ENCODE assay signal across 1 cellular context in the genomic region with DNA sequence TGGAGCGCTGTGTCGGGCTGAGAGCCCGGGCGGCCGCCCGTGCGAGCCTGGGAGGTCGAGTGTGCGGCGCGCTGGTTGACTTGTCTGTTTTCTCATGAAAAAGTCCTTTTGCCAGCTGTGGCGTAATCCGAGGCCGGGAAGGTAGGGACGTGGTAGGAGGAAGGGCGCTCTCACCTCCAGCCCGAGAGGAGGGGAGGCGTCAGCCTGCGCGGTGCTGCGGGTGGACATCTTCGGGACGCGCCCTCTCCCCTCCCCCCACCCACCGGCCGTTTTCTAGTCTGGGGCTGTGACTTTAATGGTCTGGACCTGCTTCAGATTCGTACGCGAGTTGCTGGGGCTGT.
A peak's percentile ranks its signal among the peaks of the same experiment; 100 is the strongest.
TF ChIP-seq lines count a peak whose summit lies in the region.

No MANE protein-coding gene starts in this region.

TF ChIP-seq in HepG2, 621 proteins besides CTCF, POLR2A, EP300 and RAD21 (continued from another document and continues in another):
- TF ChIP-seq, protein P1, sequence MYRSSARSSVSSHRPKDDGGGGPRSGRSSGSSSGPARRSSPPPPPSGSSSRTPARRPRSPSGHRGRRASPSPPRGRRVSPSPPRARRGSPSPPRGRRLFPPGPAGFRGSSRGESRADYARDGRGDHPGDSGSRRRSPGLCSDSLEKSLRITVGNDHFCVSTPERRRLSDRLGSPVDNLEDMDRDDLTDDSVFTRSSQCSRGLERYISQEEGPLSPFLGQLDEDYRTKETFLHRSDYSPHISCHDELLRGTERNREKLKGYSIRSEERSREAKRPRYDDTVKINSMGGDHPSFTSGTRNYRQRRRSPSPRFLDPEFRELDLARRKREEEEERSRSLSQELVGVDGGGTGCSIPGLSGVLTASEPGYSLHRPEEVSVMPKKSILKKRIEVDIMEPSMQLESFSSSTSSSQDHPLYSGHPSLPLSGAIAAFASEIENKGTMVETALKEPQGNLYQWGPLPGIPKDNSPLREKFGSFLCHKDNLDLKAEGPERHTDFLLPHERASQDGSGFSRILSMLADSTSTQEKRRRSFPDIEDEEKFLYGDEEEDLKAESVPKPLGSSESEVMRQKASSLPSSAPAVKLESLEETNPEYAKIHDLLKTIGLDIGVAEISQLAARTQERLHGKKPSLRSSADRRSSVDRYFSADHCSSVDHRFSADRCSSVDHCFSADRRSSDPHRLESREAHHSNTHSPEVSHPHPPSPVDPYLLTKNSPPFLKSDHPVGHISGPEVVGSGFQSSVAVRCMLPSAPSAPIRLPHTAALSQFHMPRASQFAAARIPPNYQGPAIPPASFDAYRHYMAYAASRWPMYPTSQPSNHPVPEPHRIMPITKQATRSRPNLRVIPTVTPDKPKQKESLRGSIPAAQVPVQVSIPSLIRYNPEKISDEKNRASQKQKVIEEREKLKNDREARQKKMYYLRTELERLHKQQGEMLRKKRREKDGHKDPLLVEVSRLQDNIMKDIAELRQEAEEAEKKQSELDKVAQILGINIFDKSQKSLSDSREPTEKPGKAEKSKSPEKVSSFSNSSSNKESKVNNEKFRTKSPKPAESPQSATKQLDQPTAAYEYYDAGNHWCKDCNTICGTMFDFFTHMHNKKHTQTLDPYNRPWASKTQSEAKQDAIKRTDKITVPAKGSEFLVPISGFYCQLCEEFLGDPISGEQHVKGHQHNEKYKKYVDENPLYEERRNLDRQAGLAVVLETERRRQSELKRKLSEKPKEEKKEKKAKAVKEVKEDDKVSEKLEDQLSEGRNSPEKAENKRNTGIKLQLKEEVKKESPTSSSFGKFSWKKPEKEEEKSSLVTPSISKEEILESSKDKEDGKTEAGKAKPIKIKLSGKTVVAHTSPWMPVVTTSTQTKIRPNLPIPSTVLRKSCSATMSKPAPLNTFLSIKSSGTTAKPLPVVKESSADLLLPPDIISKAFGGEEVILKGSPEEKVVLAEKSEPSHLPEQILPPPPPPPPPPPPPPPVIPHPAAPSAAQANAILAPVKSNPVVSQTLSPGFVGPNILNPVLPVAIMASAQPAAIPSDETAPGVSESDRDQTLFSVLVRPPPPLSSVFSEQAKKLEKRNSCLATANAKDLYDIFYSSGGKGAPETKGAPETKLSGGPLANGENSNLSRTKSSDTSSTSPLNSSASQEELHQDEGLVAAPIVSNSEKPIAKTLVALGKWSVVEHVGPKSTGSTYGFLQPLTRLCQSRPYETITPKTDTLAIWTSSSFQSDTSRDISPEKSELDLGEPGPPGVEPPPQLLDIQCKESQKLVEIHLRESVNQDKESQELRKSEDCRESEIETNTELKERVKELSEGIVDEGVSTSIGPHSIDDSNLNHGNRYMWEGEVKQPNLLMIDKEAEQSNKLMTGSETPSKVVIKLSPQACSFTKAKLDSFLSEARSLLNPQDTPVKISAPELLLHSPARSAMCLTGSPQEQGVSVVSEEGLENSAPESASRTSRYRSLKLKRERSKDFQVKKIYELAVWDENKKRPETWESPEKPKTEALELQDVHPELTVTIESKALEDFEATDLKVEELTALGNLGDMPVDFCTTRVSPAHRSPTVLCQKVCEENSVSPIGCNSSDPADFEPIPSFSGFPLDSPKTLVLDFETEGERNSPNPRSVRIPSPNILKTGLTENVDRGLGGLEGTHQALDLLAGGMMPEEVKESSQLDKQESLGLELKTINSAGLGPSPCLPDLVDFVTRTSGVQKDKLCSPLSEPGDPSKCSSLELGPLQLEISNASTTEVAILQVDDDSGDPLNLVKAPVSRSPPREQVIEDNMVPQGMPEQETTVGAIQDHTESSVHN (CRISPR knock-in tag; IDR thresholded peaks at IDR 0.05) = no peak
- TF ChIP-seq KMT2B (CRISPR knock-in tag; IDR thresholded peaks at IDR 0.05) = peak; percentile 50; the same call in 1 of the 2 replicates
- TF ChIP-seq, protein P2, sequence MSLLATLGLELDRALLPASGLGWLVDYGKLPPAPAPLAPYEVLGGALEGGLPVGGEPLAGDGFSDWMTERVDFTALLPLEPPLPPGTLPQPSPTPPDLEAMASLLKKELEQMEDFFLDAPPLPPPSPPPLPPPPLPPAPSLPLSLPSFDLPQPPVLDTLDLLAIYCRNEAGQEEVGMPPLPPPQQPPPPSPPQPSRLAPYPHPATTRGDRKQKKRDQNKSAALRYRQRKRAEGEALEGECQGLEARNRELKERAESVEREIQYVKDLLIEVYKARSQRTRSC (CRISPR knock-in tag; IDR thresholded peaks at IDR 0.05; ENCODE audit: low read depth) = no peak
- no peak for TF ChIP-seq ZNF12 (CRISPR knock-in tag; IDR thresholded peaks at IDR 0.05)
- TF ChIP-seq RBM22 (optimal IDR thresholded peaks at IDR 0.05; ENCODE audit: low read length) = peak; percentile 77
- TF ChIP-seq ZNF614 (CRISPR knock-in tag; IDR thresholded peaks at IDR 0.05; ENCODE audit: borderline replicate concordance) = 0 out of 2 replicates have a peak, but pooled peaks have one; percentile 7
- peak; percentile 82 for TF ChIP-seq ZNF670 (CRISPR knock-in tag; IDR thresholded peaks at IDR 0.05; ENCODE audit: borderline replicate concordance)
- no peak for TF ChIP-seq DPF2 (CRISPR knock-in tag; IDR thresholded peaks at IDR 0.05; ENCODE audit: borderline replicate concordance, low read depth)
- no peak for TF ChIP-seq PITX1 (CRISPR knock-in tag; IDR thresholded peaks at IDR 0.05)
- TF ChIP-seq, protein P3, sequence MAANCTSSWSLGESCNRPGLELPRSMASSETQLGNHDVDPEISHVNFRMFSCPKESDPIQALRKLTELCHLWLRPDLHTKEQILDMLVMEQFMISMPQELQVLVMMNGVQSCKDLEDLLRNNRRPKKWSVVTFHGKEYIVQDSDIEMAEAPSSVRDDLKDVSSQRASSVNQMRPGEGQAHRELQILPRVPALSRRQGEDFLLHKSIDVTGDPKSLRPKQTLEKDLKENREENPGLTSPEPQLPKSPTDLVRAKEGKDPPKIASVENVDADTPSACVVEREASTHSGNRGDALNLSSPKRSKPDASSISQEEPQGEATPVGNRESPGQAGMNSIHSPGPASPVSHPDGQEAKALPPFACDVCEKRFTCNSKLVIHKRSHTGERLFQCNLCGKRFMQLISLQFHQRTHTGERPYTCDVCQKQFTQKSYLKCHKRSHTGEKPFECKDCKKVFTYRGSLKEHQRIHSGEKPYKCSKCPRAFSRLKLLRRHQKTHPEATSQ (CRISPR knock-in tag; IDR thresholded peaks at IDR 0.05; ENCODE audit: borderline replicate concordance) = no peak
- TF ChIP-seq ZNF3 (CRISPR knock-in tag; IDR thresholded peaks at IDR 0.05) = no peak
- TF ChIP-seq SIN3A (IDR thresholded peaks at IDR 0.05; ENCODE audit: borderline replicate concordance, low read depth, low read length) = 0 out of 2 replicates have a peak, but pooled peaks have one; percentile 28
- no peak for TF ChIP-seq RXRB (CRISPR knock-in tag; IDR thresholded peaks at IDR 0.05; ENCODE audit: borderline replicate concordance)
- 0 out of 2 replicates have a peak, but pooled peaks have one; percentile 1 for TF ChIP-seq ZNF441 (CRISPR knock-in tag; IDR thresholded peaks at IDR 0.05; ENCODE audit: borderline replicate concordance)
- TF ChIP-seq ZNF660 (CRISPR knock-in tag; IDR thresholded peaks at IDR 0.05; ENCODE audit: borderline replicate concordance, low read depth) = no peak
- no peak for TF ChIP-seq POLR2AphosphoS5 (IDR thresholded peaks at IDR 0.05; ENCODE audit: low read depth, low read length)
- TF ChIP-seq KDM2A (CRISPR knock-in tag; IDR thresholded peaks at IDR 0.05; ENCODE audit: borderline replicate concordance, low read depth) = peak; percentile 2; the same call in 1 of the 2 replicates
- no peak for TF ChIP-seq NR2F6 (IDR thresholded peaks at IDR 0.05)
- TF ChIP-seq NR2F6 (CRISPR knock-in tag; IDR thresholded peaks at IDR 0.05) = 0 out of 2 replicates have a peak, but pooled peaks have one; percentile 8
- TF ChIP-seq NPAS2 (CRISPR knock-in tag; IDR thresholded peaks at IDR 0.05; ENCODE audit: borderline replicate concordance) = no peak
- TF ChIP-seq SAP130 (CRISPR knock-in tag; IDR thresholded peaks at IDR 0.05; ENCODE audit: low read depth) = 0 out of 2 replicates have a peak, but pooled peaks have one; percentile 14
- 0 out of 2 replicates have a peak, but pooled peaks have one; percentile 15 for TF ChIP-seq ZNF615 (CRISPR knock-in tag; IDR thresholded peaks at IDR 0.05; ENCODE audit: borderline replicate concordance)
- TF ChIP-seq KMT2A (CRISPR knock-in tag; IDR thresholded peaks at IDR 0.05) = peak; percentile 23
- peak; percentile 58 for TF ChIP-seq PRPF4 (IDR thresholded peaks at IDR 0.05; ENCODE audit: low read depth, low read length, poor library complexity, severe bottlenecking)
- TF ChIP-seq ZFYVE20 (CRISPR knock-in tag; IDR thresholded peaks at IDR 0.05; ENCODE audit: borderline replicate concordance, low read depth) = no peak
- TF ChIP-seq, protein P4, sequence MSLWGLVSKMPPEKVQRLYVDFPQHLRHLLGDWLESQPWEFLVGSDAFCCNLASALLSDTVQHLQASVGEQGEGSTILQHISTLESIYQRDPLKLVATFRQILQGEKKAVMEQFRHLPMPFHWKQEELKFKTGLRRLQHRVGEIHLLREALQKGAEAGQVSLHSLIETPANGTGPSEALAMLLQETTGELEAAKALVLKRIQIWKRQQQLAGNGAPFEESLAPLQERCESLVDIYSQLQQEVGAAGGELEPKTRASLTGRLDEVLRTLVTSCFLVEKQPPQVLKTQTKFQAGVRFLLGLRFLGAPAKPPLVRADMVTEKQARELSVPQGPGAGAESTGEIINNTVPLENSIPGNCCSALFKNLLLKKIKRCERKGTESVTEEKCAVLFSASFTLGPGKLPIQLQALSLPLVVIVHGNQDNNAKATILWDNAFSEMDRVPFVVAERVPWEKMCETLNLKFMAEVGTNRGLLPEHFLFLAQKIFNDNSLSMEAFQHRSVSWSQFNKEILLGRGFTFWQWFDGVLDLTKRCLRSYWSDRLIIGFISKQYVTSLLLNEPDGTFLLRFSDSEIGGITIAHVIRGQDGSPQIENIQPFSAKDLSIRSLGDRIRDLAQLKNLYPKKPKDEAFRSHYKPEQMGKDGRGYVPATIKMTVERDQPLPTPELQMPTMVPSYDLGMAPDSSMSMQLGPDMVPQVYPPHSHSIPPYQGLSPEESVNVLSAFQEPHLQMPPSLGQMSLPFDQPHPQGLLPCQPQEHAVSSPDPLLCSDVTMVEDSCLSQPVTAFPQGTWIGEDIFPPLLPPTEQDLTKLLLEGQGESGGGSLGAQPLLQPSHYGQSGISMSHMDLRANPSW (CRISPR knock-in tag; IDR thresholded peaks at IDR 0.05; ENCODE audit: borderline replicate concordance) = no peak; the same call in 1 of the 2 replicates
- TF ChIP-seq ZNF883 (CRISPR knock-in tag; IDR thresholded peaks at IDR 0.05; ENCODE audit: not compliant biosample characterization) = peak; percentile 4
- peak; percentile 50; the same call in 1 of the 2 replicates for TF ChIP-seq CEBPG (CRISPR knock-in tag; IDR thresholded peaks at IDR 0.05)
- no peak for TF ChIP-seq ZNF775 (CRISPR knock-in tag; IDR thresholded peaks at IDR 0.05; ENCODE audit: borderline replicate concordance)
- TF ChIP-seq ZNF776 (CRISPR knock-in tag; IDR thresholded peaks at IDR 0.05) = 0 out of 2 replicates have a peak, but pooled peaks have one; percentile 2
- TF ChIP-seq, protein P5, sequence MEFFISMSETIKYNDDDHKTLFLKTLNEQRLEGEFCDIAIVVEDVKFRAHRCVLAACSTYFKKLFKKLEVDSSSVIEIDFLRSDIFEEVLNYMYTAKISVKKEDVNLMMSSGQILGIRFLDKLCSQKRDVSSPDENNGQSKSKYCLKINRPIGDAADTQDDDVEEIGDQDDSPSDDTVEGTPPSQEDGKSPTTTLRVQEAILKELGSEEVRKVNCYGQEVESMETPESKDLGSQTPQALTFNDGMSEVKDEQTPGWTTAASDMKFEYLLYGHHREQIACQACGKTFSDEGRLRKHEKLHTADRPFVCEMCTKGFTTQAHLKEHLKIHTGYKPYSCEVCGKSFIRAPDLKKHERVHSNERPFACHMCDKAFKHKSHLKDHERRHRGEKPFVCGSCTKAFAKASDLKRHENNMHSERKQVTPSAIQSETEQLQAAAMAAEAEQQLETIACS (CRISPR knock-in tag; IDR thresholded peaks at IDR 0.05) = 0 out of 2 replicates have a peak, but pooled peaks have one; percentile 1
- peak; percentile 13; the same call in 1 of the 2 replicates for TF ChIP-seq ZNF556 (CRISPR knock-in tag; IDR thresholded peaks at IDR 0.05; ENCODE audit: borderline replicate concordance)
- TF ChIP-seq POLR2AphosphoS2 (IDR thresholded peaks at IDR 0.05; ENCODE audit: low read depth, low read length) = no peak
- no peak for TF ChIP-seq TARDBP (CRISPR knock-in tag; IDR thresholded peaks at IDR 0.05)
- TF ChIP-seq ZNF282 (IDR thresholded peaks at IDR 0.05; ENCODE audit: partially characterized antibody) = no peak
- no peak for TF ChIP-seq ZNF138 (CRISPR knock-in tag; IDR thresholded peaks at IDR 0.05; ENCODE audit: low read depth)
- peak; percentile 97 for TF ChIP-seq ZKSCAN5 (CRISPR knock-in tag; IDR thresholded peaks at IDR 0.05)
- TF ChIP-seq EZH2 (conservative IDR thresholded peaks at IDR 0.05; ENCODE audit: low read depth, low read length) = no peak
- TF ChIP-seq ZNF17 (CRISPR knock-in tag; IDR thresholded peaks at IDR 0.05) = no peak
- TF ChIP-seq ARNTL (CRISPR knock-in tag; IDR thresholded peaks at IDR 0.05) = no peak; the same call in 1 of the 2 replicates
- no peak for TF ChIP-seq ZNF124 (CRISPR knock-in tag; IDR thresholded peaks at IDR 0.05)
- no peak for TF ChIP-seq ZNF557 (CRISPR knock-in tag; IDR thresholded peaks at IDR 0.05)
- no peak for TF ChIP-seq RNF2 (conservative IDR thresholded peaks at IDR 0.05; ENCODE audit: low read depth)
- TF ChIP-seq HOXA7 (CRISPR knock-in tag; IDR thresholded peaks at IDR 0.05) = no peak
- TF ChIP-seq MAZ (IDR thresholded peaks at IDR 0.05; ENCODE audit: borderline replicate concordance, low read depth, low read length) = 0 out of 2 replicates have a peak, but pooled peaks have one; percentile 18
- TF ChIP-seq MAZ (CRISPR knock-in tag; IDR thresholded peaks at IDR 0.05; ENCODE audit: low read depth) = no peak
- no peak for TF ChIP-seq ZNF225 (CRISPR knock-in tag; IDR thresholded peaks at IDR 0.05)
- TF ChIP-seq THAP11 (CRISPR knock-in tag; IDR thresholded peaks at IDR 0.05) = no peak
- TF ChIP-seq DMAP1 (CRISPR knock-in tag; IDR thresholded peaks at IDR 0.05) = 0 out of 2 replicates have a peak, but pooled peaks have one; percentile 9
- peak; percentile 75 for TF ChIP-seq PHF21A (CRISPR knock-in tag; IDR thresholded peaks at IDR 0.05)
